In genomic region chr2:85757860-85758259, GRCh38 we compare ENCODE assay signal across 16 cellular contexts. TPM values are rescaled to one million over a fixed set of nuclear protein-coding genes. Genes with fewer than 3 reads are reported as not detected.
A peak's percentile ranks its signal among the peaks of the same experiment; 100 is the strongest.
DNase-seq lines count a peak whose midpoint lies in the region; ATAC-seq and TF ChIP-seq lines count a peak whose summit lies in the region.
"Had no signal": no experiment of that assay in that cellular context is flagged by ENCODE, and none has a peak within 500 bp of the region (broad histone marks: within the 10 kb centered on the region; RNA-seq: fewer than 3 reads in every experiment).

No MANE protein-coding gene starts in this region.

- H3K36me3 Mint-ChIP-seq in nephron (ENCODE audit: low read depth) = no peaks in the 10 kb centered on the region

- H3K4me3 Mint-ChIP-seq in nephron = peak overlapping the region in 2 of 3 experiments; percentile 66 to 98

- no peak overlapping the region for H3K9ac ChIP-seq in mammary epithelial cell (ENCODE audit: insufficient read depth, low read length)

- BruUV-seq in mammary epithelial cell (replicated peaks; lab: Mats Ljungman, UMichigan) = no TSS peak

- H3K4me2 ChIP-seq in mammary epithelial cell (ENCODE audit: insufficient read depth, low read depth, low read length) = no peak overlapping the region
- H3K4me2 ChIP-seq: PC-9 had no signal

- no peak for TF ChIP-seq POLR2A in breast epithelium (IDR thresholded peaks at IDR 0.05)
- no peak for TF ChIP-seq POLR2A in thyroid gland (IDR thresholded peaks at IDR 0.05)

- in situ Hi-C loops in mammary epithelial cell (cut with MboI; ENCODE audit: low sequenced_read_pairs in 2 of 2) = no loop called here

- intact Hi-C loops in breast epithelium (cut with DNase I; ENCODE audit: low total_unique reads) = no loop called here
- intact Hi-C loops in mammary epithelial cell (cut with micrococcal nuclease) = no loop called here
- intact Hi-C loops in ascending aorta (cut with DNase I) = no loop called here
- intact Hi-C loops in thyroid gland (cut with DNase I) = no loop called here

- no peaks in the 10 kb centered on the region for H4K20me1 ChIP-seq in mammary epithelial cell (ENCODE audit: insufficient read depth, low read length)

- H3K4me3 ChIP-seq in breast epithelium (peak overlapping the region; percentile 29 to 99 (median 71)), mammary epithelial cell (replicated peaks in 1 of 3; ENCODE audit: insufficient read depth in 1 of 3, low read depth in 2 of 3, low read length in 3 of 3) (no peak overlapping the region), ascending aorta (peak overlapping the region; percentile 85 to 94), thyroid gland (replicated peaks in 1 of 3) (peak overlapping the region in 1 of 3 donors; percentile 96)
- H3K4me3 ChIP-seq: PC-9 had no signal

- H3K27me3 ChIP-seq in breast epithelium (peaks cover 0 to 27% of the 10 kb centered on the region in 2 donors), mammary epithelial cell (ENCODE audit: insufficient read depth, low read length) (peaks cover 36% of the 10 kb centered on the region), ascending aorta (no peaks in the 10 kb centered on the region), thyroid gland (no peaks in the 10 kb centered on the region)

- TF ChIP-seq CTCF in breast epithelium (IDR thresholded peaks at IDR 0.05) = no peak
- no peak for TF ChIP-seq CTCF in mammary epithelial cell (conservative IDR thresholded peaks at IDR 0.05 in 1 of 2, IDR thresholded peaks at IDR 0.05 in 1 of 2; ENCODE audit: extremely low read depth in 1 of 2, insufficient read depth in 1 of 2, low read depth in 1 of 2, low read length in 2 of 2)
- TF ChIP-seq CTCF in ascending aorta (IDR thresholded peaks at IDR 0.05) = no peak
- no peak for TF ChIP-seq CTCF in nephron (IDR thresholded peaks at IDR 0.05; ENCODE audit: unreplicated experiment in 3 of 3)
- no peak for TF ChIP-seq CTCF in thyroid gland (IDR thresholded peaks at IDR 0.05)

- WGBS in mammary epithelial cell (ENCODE audit: low coverage, missing lambda C conversion rate) = 64% methylated on average over 4 of the region's 5 CpGs
- WGBS in thyroid gland, 2 donors = 90 to 92% methylated on average over 5 of the region's 5 CpGs

- no peak overlapping the region for H2AFZ ChIP-seq in mammary epithelial cell (ENCODE audit: low read depth, low read length)
- H2AFZ ChIP-seq: PC-9 had no signal

- CTCF ChIA-PET in mammary epithelial cell (lab: Charles Lee; ENCODE audit: low non-redundant PET) = no interaction called here

- no peaks in the 10 kb centered on the region for H3K9me3 Mint-ChIP-seq in nephron

- ATAC-seq in HG02870 (IDR thresholded peaks at IDR 0.05; ENCODE audit: unreplicated experiment) (no peak), GM19452 (IDR thresholded peaks at IDR 0.05; ENCODE audit: unreplicated experiment) (no peak)

- no peak overlapping the region for H3K27ac Mint-ChIP-seq in nephron

- H3K27ac ChIP-seq in breast epithelium (peak overlapping the region in 1 of 2 donors; percentile 19), mammary epithelial cell (ENCODE audit: insufficient read depth, low read depth, low read length) (no peak overlapping the region), ascending aorta (no peak overlapping the region), thyroid gland (peak overlapping the region; percentile 97 to 99 (median 99))
- H3K27ac ChIP-seq: PC-9, RWPE1 had no signal

- dilution Hi-C loops in mammary epithelial cell (cut with HindIII; ENCODE audit: low sequenced_read_pairs) = no loop called here

- H3K4me1 Mint-ChIP-seq in nephron = peaks cover 60% of the 10 kb centered on the region

- no peaks in the 10 kb centered on the region for H3K9me3 ChIP-seq in breast epithelium
- H3K9me3 ChIP-seq in mammary epithelial cell (replicated peaks; ENCODE audit: insufficient read depth, low read length) = no peaks in the 10 kb centered on the region
- H3K9me3 ChIP-seq in ascending aorta = no peaks in the 10 kb centered on the region
- H3K9me3 ChIP-seq in thyroid gland = no peaks in the 10 kb centered on the region

- no peaks in the 10 kb centered on the region for H3K79me2 ChIP-seq in mammary epithelial cell (ENCODE audit: insufficient read depth, low read length)

- H3K4me1 ChIP-seq in breast epithelium (peaks cover 0 to 7% of the 10 kb centered on the region in 2 donors), mammary epithelial cell (ENCODE audit: insufficient read depth, low read length) (peaks cover 12% of the 10 kb centered on the region), ascending aorta (peaks cover 18 to 48% of the 10 kb centered on the region in 2 donors), thyroid gland (peaks cover 61 to 69% of the 10 kb centered on the region in 2 donors)

- H3K36me3 ChIP-seq in breast epithelium (no peaks in the 10 kb centered on the region), mammary epithelial cell (ENCODE audit: insufficient read depth, low read length) (no peaks in the 10 kb centered on the region), ascending aorta (peaks cover 0 to 39% of the 10 kb centered on the region in 2 donors), thyroid gland (peaks cover 4 to 42% of the 10 kb centered on the region in 2 donors)

- peaks cover 42% of the 10 kb centered on the region for H3K27me3 Mint-ChIP-seq in nephron (ENCODE audit: low read depth)

- DNase-seq in breast epithelium (ENCODE audit: low spot score in 2 of 2) = no peak
- no peak for DNase-seq in mammary epithelial cell
- no peak for DNase-seq in ascending aorta (ENCODE audit: low spot score in 2 of 2)
- no peak for DNase-seq in thyroid gland
- no peak for DNase-seq in NCI-H1436 treated with DMSO at 0.1 percent for 48 hours (lab: John Stamatoyannopoulos, UW)
- DNase-seq: AML-193, DMS79 treated with DMSO at 0.1 percent for 48 hours, H7, IMR-90, NCI-H1417 treated with DMSO at 0.1 percent for 48 hours, NCI-H526, PC-9 had no signal

RNA-seq across cellular contexts. Expression of gene ATOH8, which starts 4.1 kb away (rescaled TPM):
- total RNA-seq in breast epithelium (100 to 1,000 TPM in 1 of 3 donors, 10 to 100 TPM in 2; 20.8 to 167 (median 46.2) TPM), mammary epithelial cell (not detected), ascending aorta (239 TPM), thyroid gland (100 to 1,000 TPM in 2 of 4 donors, 10 to 100 TPM in 2; 82.8 to 260 (median 167) TPM)
- not detected for polyA plus RNA-seq in mammary epithelial cell
- polyA minus RNA-seq in mammary epithelial cell = not detected
- total RNA-seq: PC-9 had no signal

Comparison
In these comparisons a context has a peak if more than half of its experiments do, and no peak if none do; other contexts are left out.
1. H3K4me3 ChIP-seq: peak in breast epithelium (3 of 3) and ascending aorta (2 of 2); none in mammary epithelial cell (0 of 3).
2. RNA of gene ATOH8, which starts 4.1 kb away (total RNA-seq): 239 TPM in ascending aorta (single experiment), 82.8 to 260 TPM in thyroid gland and 20.8 to 167 TPM in breast epithelium; not detected in mammary epithelial cell; every median in the first group is over 10 times any median in the second.
3. H3K27ac ChIP-seq: peak in thyroid gland (3 of 3); none in mammary epithelial cell (single experiment) and ascending aorta (0 of 2).